In the genomic region with DNA sequence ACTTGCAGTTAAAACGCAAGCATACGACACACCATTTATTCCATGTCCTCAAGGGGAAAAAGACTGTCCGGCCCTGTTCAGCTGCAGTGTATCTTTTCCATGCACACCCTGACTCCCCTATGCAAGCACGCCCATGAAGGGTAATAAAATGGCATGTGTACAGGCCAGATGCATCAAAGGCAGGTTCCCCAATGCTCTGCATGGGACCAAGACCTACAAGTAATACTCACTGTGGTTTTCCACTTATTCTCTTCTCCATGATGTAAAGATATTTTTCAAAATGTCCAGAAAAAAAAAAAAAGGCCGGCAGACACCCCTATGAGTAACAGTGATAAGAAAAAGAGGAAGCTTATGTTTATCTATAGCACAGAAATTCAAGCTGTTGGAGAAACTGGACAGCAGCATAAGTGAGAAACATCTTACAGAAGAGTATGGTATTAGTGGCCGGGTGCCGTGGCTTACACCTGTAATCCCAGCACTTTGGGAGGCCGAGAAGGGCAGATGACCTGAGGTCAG, we compare ENCODE assay signal across 18 cellular contexts.
"Had no signal": no experiment of that assay in that cellular context is flagged by ENCODE, and none has a peak within 500 bp of the region (broad histone marks: within the 10 kb centered on the region; RNA-seq: fewer than 3 reads in every experiment).

No MANE protein-coding gene starts in this region.

- H3K27ac Mint-ChIP-seq: activated CD4-positive, alpha-beta memory T cell treated with anti-CD3 and anti-CD28 coated beads, Interleukin-2, amount 10 ng/mL, durations not matched to agents 7 days and 5 days; activated naive CD8-positive, alpha-beta T cell; immature natural killer cell; natural killer cell treated with Interleukin-12 subunit alpha and Interleukin-12 subunit beta and Interleukin-15 and Interleukin-18, amount 100 ng/mL, for 72 hours; stimulated activated effector memory CD8-positive, alpha-beta T cell treated with anti-CD3 and anti-CD28 coated beads, Interleukin-12 subunit alpha, Interleukin-12 subunit beta, amount 100 ng/mL, for 72 hours had no signal

- H3K4me3 ChIP-seq: coronary artery, gastrocnemius medialis, heart left ventricle had no signal

- DNase-seq: activated CD4-positive, alpha-beta memory T cell treated with anti-CD3 and anti-CD28 coated beads, Interleukin-2, amount 10 ng/mL, durations not matched to agents 7 days and 5 days; activated gamma-delta T cell; activated T-cell treated with anti-CD3 and anti-CD28 coated beads, Interleukin-2, amount 50 U/mL, for 4 hours; anterior cingulate cortex; brain microvascular endothelial cell; gastrocnemius medialis; heart left ventricle; immature natural killer cell; mesendoderm; nucleus accumbens; posterior cingulate gyrus; retina; WERI-Rb-1 had no signal

- ATAC-seq: gastrocnemius medialis; heart left ventricle; natural killer cell treated with Interleukin-12 subunit alpha and Interleukin-12 subunit beta and Interleukin-15 and Interleukin-18, amount 100 ng/mL, for 72 hours; stimulated activated effector memory CD8-positive, alpha-beta T cell treated with anti-CD3 and anti-CD28 coated beads, Interleukin-12 subunit alpha, Interleukin-12 subunit beta, amount 100 ng/mL, for 72 hours had no signal

- H3K4me3 Mint-ChIP-seq: activated CD4-positive, alpha-beta memory T cell treated with anti-CD3 and anti-CD28 coated beads, Interleukin-2, amount 10 ng/mL, durations not matched to agents 7 days and 5 days; activated naive CD8-positive, alpha-beta T cell; activated T-cell treated with anti-CD3 and anti-CD28 coated beads, Interleukin-2, amount 50 U/mL, for 4 hours; central memory CD8-positive, alpha-beta T cell; immature natural killer cell; natural killer cell treated with Interleukin-12 subunit alpha and Interleukin-12 subunit beta and Interleukin-15 and Interleukin-18, amount 100 ng/mL, for 72 hours; stimulated activated effector memory CD8-positive, alpha-beta T cell treated with anti-CD3 and anti-CD28 coated beads, Interleukin-12 subunit alpha, Interleukin-12 subunit beta, amount 100 ng/mL, for 72 hours had no signal

- H3K27me3 Mint-ChIP-seq: activated CD4-positive, alpha-beta memory T cell treated with anti-CD3 and anti-CD28 coated beads, Interleukin-2, amount 10 ng/mL, durations not matched to agents 7 days and 5 days; central memory CD8-positive, alpha-beta T cell; natural killer cell treated with Interleukin-12 subunit alpha and Interleukin-12 subunit beta and Interleukin-15 and Interleukin-18, amount 100 ng/mL, for 72 hours had no signal

- H3K36me3 Mint-ChIP-seq: natural killer cell treated with Interleukin-12 subunit alpha and Interleukin-12 subunit beta and Interleukin-15 and Interleukin-18, amount 100 ng/mL, for 72 hours; stimulated activated effector memory CD8-positive, alpha-beta T cell treated with anti-CD3 and anti-CD28 coated beads, Interleukin-12 subunit alpha, Interleukin-12 subunit beta, amount 100 ng/mL, for 72 hours had no signal

- H3K4me1 Mint-ChIP-seq: central memory CD8-positive, alpha-beta T cell; immature natural killer cell had no signal

- H3K9me3 Mint-ChIP-seq: activated CD4-positive, alpha-beta memory T cell treated with anti-CD3 and anti-CD28 coated beads, Interleukin-2, amount 10 ng/mL, durations not matched to agents 7 days and 5 days; activated T-cell treated with anti-CD3 and anti-CD28 coated beads, Interleukin-2, amount 50 U/mL, for 4 hours; central memory CD8-positive, alpha-beta T cell; immature natural killer cell; natural killer cell treated with Interleukin-12 subunit alpha and Interleukin-12 subunit beta and Interleukin-15 and Interleukin-18, amount 100 ng/mL, for 72 hours; stimulated activated effector memory CD8-positive, alpha-beta T cell treated with anti-CD3 and anti-CD28 coated beads, Interleukin-12 subunit alpha, Interleukin-12 subunit beta, amount 100 ng/mL, for 72 hours had no signal
